8 cellular contexts compared by ENCODE assay signal in genomic region chr19:31349160-31349881, GRCh38. TPM values are rescaled to one million over a fixed set of nuclear protein-coding genes. Genes with fewer than 3 reads are reported as not detected.
DNase-seq lines count a peak whose midpoint lies in the region; ATAC-seq and TF ChIP-seq lines count a peak whose summit lies in the region.

A gene with protein sequence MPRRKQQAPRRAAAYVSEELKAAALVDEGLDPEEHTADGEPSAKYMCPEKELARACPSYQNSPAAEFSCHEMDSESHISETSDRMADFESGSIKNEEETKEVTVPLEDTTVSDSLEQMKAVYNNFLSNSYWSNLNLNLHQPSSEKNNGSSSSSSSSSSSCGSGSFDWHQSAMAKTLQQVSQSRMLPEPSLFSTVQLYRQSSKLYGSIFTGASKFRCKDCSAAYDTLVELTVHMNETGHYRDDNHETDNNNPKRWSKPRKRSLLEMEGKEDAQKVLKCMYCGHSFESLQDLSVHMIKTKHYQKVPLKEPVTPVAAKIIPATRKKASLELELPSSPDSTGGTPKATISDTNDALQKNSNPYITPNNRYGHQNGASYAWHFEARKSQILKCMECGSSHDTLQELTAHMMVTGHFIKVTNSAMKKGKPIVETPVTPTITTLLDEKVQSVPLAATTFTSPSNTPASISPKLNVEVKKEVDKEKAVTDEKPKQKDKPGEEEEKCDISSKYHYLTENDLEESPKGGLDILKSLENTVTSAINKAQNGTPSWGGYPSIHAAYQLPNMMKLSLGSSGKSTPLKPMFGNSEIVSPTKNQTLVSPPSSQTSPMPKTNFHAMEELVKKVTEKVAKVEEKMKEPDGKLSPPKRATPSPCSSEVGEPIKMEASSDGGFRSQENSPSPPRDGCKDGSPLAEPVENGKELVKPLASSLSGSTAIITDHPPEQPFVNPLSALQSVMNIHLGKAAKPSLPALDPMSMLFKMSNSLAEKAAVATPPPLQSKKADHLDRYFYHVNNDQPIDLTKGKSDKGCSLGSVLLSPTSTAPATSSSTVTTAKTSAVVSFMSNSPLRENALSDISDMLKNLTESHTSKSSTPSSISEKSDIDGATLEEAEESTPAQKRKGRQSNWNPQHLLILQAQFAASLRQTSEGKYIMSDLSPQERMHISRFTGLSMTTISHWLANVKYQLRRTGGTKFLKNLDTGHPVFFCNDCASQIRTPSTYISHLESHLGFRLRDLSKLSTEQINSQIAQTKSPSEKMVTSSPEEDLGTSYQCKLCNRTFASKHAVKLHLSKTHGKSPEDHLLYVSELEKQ (minus strand): TSS chr19:31349436. CDS start chr19:31349219, 217 bp downstream.

- CTCF ChIA-PET in Calu3 (lab: Charles Lee), result no interaction called here

- H3K9me3 ChIP-seq in Loucy (ENCODE audit: insufficient read depth, low read depth, low read length), result no peaks in the 10 kb centered on the region
- no peaks in the 10 kb centered on the region for H3K9me3 ChIP-seq in fibroblast of lung (ENCODE audit: control insufficient read depth, insufficient read depth, low read depth, low read length)
- no peaks in the 10 kb centered on the region for H3K9me3 ChIP-seq in muscle layer of duodenum (ENCODE audit: control insufficient read depth in 1 of 2, low read length in 2 of 2)

- no peaks in the 10 kb centered on the region for H3K36me3 ChIP-seq in Loucy (ENCODE audit: insufficient read depth, low read length)
- no peaks in the 10 kb centered on the region for H3K36me3 ChIP-seq in fibroblast of lung (ENCODE audit: control insufficient read depth, insufficient read depth, low read length)
- H3K36me3 ChIP-seq in muscle layer of duodenum (ENCODE audit: control insufficient read depth in 1 of 2, insufficient read depth in 2 of 2, low read length in 2 of 2), result no peaks in the 10 kb centered on the region

- H3K4me1 ChIP-seq in Loucy (ENCODE audit: insufficient read depth, low read length, poor library complexity, severe bottlenecking) (peaks cover 7% of the 10 kb centered on the region), fibroblast of lung (ENCODE audit: control insufficient read depth, extremely low read depth, insufficient read depth, low read length) (peaks cover 4% of the 10 kb centered on the region), muscle layer of duodenum (ENCODE audit: control insufficient read depth in 1 of 2, insufficient read depth in 2 of 2, low read length in 2 of 2) (peaks cover 0 to 33% of the 10 kb centered on the region in 2 donors)

- intact Hi-C loops in Calu3 (cut with micrococcal nuclease; ENCODE audit: unreplicated experiment), result no loop called here

- TF ChIP-seq CTCF in Loucy (conservative IDR thresholded peaks at IDR 0.05; ENCODE audit: low read length), result no peak
- TF ChIP-seq CTCF in fibroblast of lung (conservative IDR thresholded peaks at IDR 0.05 in 1 of 2, IDR thresholded peaks at IDR 0.05 in 1 of 2; ENCODE audit: low read depth in 1 of 2, low read length in 2 of 2), result no peak
- no peak for TF ChIP-seq CTCF in Calu3 (IDR thresholded peaks at IDR 0.05; ENCODE audit: unreplicated experiment)

- H3K27me3 ChIP-seq in Loucy (ENCODE audit: insufficient read depth, low read length, poor library complexity, severe bottlenecking) (no peaks in the 10 kb centered on the region), fibroblast of lung (ENCODE audit: control insufficient read depth, insufficient read depth, low read length) (no peaks in the 10 kb centered on the region), muscle layer of duodenum (ENCODE audit: low read depth, low read length) (peaks cover 4% of the 10 kb centered on the region)

- H3K79me2 ChIP-seq in Loucy (ENCODE audit: insufficient read depth, low read length), result peaks cover 20% of the 10 kb centered on the region
- peaks cover 45% of the 10 kb centered on the region for H3K79me2 ChIP-seq in fibroblast of lung (ENCODE audit: control insufficient read depth, insufficient read depth, low read length)

- no peaks in the 10 kb centered on the region for H3K27me3 Mint-ChIP-seq in Calu3 (ENCODE audit: unreplicated experiment)

- H3K9ac ChIP-seq in Loucy (ENCODE audit: low read depth, low read length, poor library complexity, severe bottlenecking) (peak within 1 kb of the TSS; percentile 67), fibroblast of lung (ENCODE audit: insufficient read depth, low read length) (peak within 1 kb of the TSS; percentile 83)

- H4K20me1 ChIP-seq in Loucy (ENCODE audit: insufficient read depth, low read length, poor library complexity, severe bottlenecking) (peaks cover 4% of the 10 kb centered on the region), fibroblast of lung (ENCODE audit: control insufficient read depth, extremely low read depth, insufficient read depth, low read length) (no peaks in the 10 kb centered on the region)

- H3K4me3 ChIP-seq in Loucy (ENCODE audit: low read length, poor library complexity, severe bottlenecking) (peak within 1 kb of the TSS; percentile 71), fibroblast of lung (replicated peaks in 1 of 4; ENCODE audit: control extremely low read depth in 1 of 4, insufficient read depth in 1 of 4, low read depth in 3 of 4, low read length in 4 of 4) (peak within 1 kb of the TSS; percentile 85 to 91 (median 88)), muscle layer of duodenum (ENCODE audit: low read depth in 1 of 2, low read length in 2 of 2) (peak within 1 kb of the TSS; percentile 74 to 91)

- no peaks in the 10 kb centered on the region for H3F3A ChIP-seq in Loucy (ENCODE audit: low read depth)

- H3K4me1 Mint-ChIP-seq in Calu3 (ENCODE audit: low read depth, unreplicated experiment), result no peaks in the 10 kb centered on the region

- peak within 1 kb of the TSS; percentile 78 for H3K27ac ChIP-seq in fibroblast of lung (ENCODE audit: insufficient read depth, low read length)
- H3K27ac ChIP-seq in muscle layer of duodenum (ENCODE audit: low read length), result peak within 1 kb of the TSS; percentile 33
- peak within 1 kb of the TSS; percentile 36 for H3K27ac ChIP-seq in temporal lobe (ENCODE audit: low read depth, low read length)

- BruUV-seq in Calu3 (replicated peaks; lab: Mats Ljungman, UMichigan), result no TSS peak

- peak within 1 kb of the TSS; percentile 60; the same call in 1 of the 2 replicates for H2AFZ ChIP-seq in Loucy (ENCODE audit: low read length)
- H2AFZ ChIP-seq in fibroblast of lung (ENCODE audit: low read length), result no peak within 1 kb of the TSS

- no peak for ATAC-seq in HG03354 (IDR thresholded peaks at IDR 0.05; ENCODE audit: poor library complexity, severe bottlenecking, unreplicated experiment)

- no peak within 1 kb of the TSS for H3K27ac Mint-ChIP-seq in Calu3 (ENCODE audit: unreplicated experiment)

- H3K36me3 Mint-ChIP-seq in Calu3 (ENCODE audit: insufficient read depth, unreplicated experiment), result peaks cover 9% of the 10 kb centered on the region

- peak; percentile 65 for DNase-seq in Ammon's horn (ENCODE audit: low spot score)
- peak; percentile 63 for DNase-seq in activated T-cell treated with anti-CD3 and anti-CD28 coated beads for 4 hours
- DNase-seq in fibroblast of lung (ENCODE audit: low read depth in 2 of 2), result peak; percentile 87 to 92
- no peak for DNase-seq in Calu3

- H3K4me3 Mint-ChIP-seq in Calu3 (ENCODE audit: low read depth, unreplicated experiment), result no peak within 1 kb of the TSS

- H3K9me3 Mint-ChIP-seq in Calu3 (ENCODE audit: low read depth, unreplicated experiment), result peaks cover 8% of the 10 kb centered on the region

- H3K9me2 ChIP-seq in Loucy (replicated peaks; ENCODE audit: low read depth, low read length), result no peaks in the 10 kb centered on the region

- H3K4me2 ChIP-seq in Loucy (ENCODE audit: low read depth, low read length, poor library complexity, severe bottlenecking) (peak within 1 kb of the TSS; percentile 73), fibroblast of lung (ENCODE audit: extremely low read depth, insufficient read depth, low read length) (peak within 1 kb of the TSS; percentile 92)

RNA-seq across cellular contexts. Expression of the gene that starts here (rescaled TPM):
- 10.3 and 17.3 TPM in 2 replicates for total RNA-seq in fibroblast of lung
- 7.0 and 11.3 TPM in 2 replicates for polyA plus RNA-seq in fibroblast of lung
- polyA plus RNA-seq in fibroblast of lung (2012), result 15.1 and 18.0 TPM in 2 replicates
- 41.0 and 47.3 TPM in 2 replicates for polyA minus RNA-seq in fibroblast of lung (ENCODE audit: low replicate concordance)
- total RNA-seq in temporal lobe, result 25.6 TPM
- total RNA-seq in Calu3 (2022), result not detected in 2 replicates

Comparison
In these comparisons a context has a peak if more than half of its experiments do, and no peak if none do; other contexts are left out.
1. RNA of the gene that starts here (total RNA-seq): 25.6 TPM in temporal lobe (single experiment) and 10.3 to 17.3 TPM in fibroblast of lung; not detected in Calu3; every median in the first group is over 10 times any median in the second.
2. Peak in every context shown above with its lines, with median percentiles within 50 percentile points of each other: H3K4me3 ChIP-seq and H3K27ac ChIP-seq.